Comparison of ENCODE assay signal across 8 cellular contexts in genomic region chr7:105015631-105015965, GRCh38. TPM values are rescaled to one million over a fixed set of nuclear protein-coding genes. Genes with fewer than 3 reads are reported as not detected.
DNase-seq lines count a peak whose midpoint lies in the region; ATAC-seq, FAIRE-seq and TF ChIP-seq lines count a peak whose summit lies in the region.

No MANE protein-coding gene starts in this region.

- POLR2A ChIA-PET in GM12878 (lab: Charles Lee) = interaction anchor here (0.5 to 5.7 kb wide), 12 partner anchors 9 to 131 kb away, joined by 3 to 78 read pairs (median 4); no protein-coding TSS in a partner anchor

- H3K4me1 ChIP-seq in GM12878 (ENCODE audit: control insufficient read depth, insufficient read depth, low read length) = no peaks in the 10 kb centered on the region
- peaks cover 26% of the 10 kb centered on the region for H3K4me1 ChIP-seq in keratinocyte (ENCODE audit: control insufficient read depth, extremely low read depth, insufficient read depth, low read length)

- no peaks in the 10 kb centered on the region for H3K9me3 ChIP-seq in GM12878 (replicated peaks; ENCODE audit: control insufficient read depth, insufficient read depth, low read length)
- no peaks in the 10 kb centered on the region for H3K9me3 ChIP-seq in keratinocyte (ENCODE audit: control insufficient read depth, low read depth, low read length)

- WGBS in GM12878 (ENCODE audit: insufficient coverage, insufficient replicate concordance, low lambda C conversion rate, missing lambda C conversion rate) = 0% methylated on average over 6 of the region's 6 CpGs

- H3K9ac ChIP-seq in GM12878 (ENCODE audit: control insufficient read depth, insufficient read depth, low read length) (peak overlapping the region; percentile 100), keratinocyte (ENCODE audit: control insufficient read depth, extremely low read depth, insufficient read depth, low read length) (peak overlapping the region; percentile 100)

- SMC1A ChIA-PET in GM12878 (lab: Charles Lee; ENCODE audit: uncharacterized antibody, unreplicated experiment) = interaction anchor here (0.7 to 5.7 kb wide), 13 partner anchors 8 to 87 kb away, joined by 3 to 87 read pairs (median 4); no protein-coding TSS in a partner anchor

- no peak for TF ChIP-seq CTCF in GM12878 (IDR thresholded peaks at IDR 0.05 in 2 of 3, conservative IDR thresholded peaks at IDR 0.05 in 1 of 3; ENCODE audit: control insufficient read depth in 2 of 3, extremely low read depth in 1 of 3, insufficient read depth in 1 of 3, low read depth in 3 of 3, low read length in 3 of 3)
- TF ChIP-seq CTCF in keratinocyte (optimal IDR thresholded peaks at IDR 0.05 in 1 of 3, IDR thresholded peaks at IDR 0.05 in 1 of 3, conservative IDR thresholded peaks at IDR 0.05 in 1 of 3; ENCODE audit: extremely low read depth in 1 of 3, insufficient read depth in 2 of 3, low read length in 3 of 3) = no peak

- TF ChIP-seq POLR2A in GM12878 (IDR thresholded peaks at IDR 0.05; ENCODE audit: low read depth, low read length) = no peak

- H2AFZ ChIP-seq in GM12878 (ENCODE audit: control insufficient read depth, low read depth, low read length) = no peak overlapping the region
- no peak overlapping the region for H2AFZ ChIP-seq in keratinocyte (ENCODE audit: control insufficient read depth, low read length)

- CTCF ChIA-PET in GM12878 (lab: Yijun Ruan, JAX) = interaction anchor here (1.2 to 5.8 kb wide), 4 partner anchors 10 to 133 kb away, joined by 3 to 66 read pairs (median 6); no protein-coding TSS in a partner anchor

- in situ Hi-C loops in GM12878 (cut with MboI) = loop anchor here (25.0 kb wide), 1 partner anchor 1272 kb away; the partner anchor contains the start of gene NAMPT

- H4K20me1 ChIP-seq in GM12878 (ENCODE audit: control insufficient read depth, insufficient read depth) = peaks cover 3% of the 10 kb centered on the region; the same call in 1 of the 2 replicates
- H4K20me1 ChIP-seq in keratinocyte (ENCODE audit: control insufficient read depth, extremely low read depth, insufficient read depth, low read length) = peaks cover 2% of the 10 kb centered on the region

- TF ChIP-seq EP300 in GM12878 (IDR thresholded peaks at IDR 0.05; ENCODE audit: borderline replicate concordance in 1 of 2, control insufficient read depth in 1 of 2, low read depth in 2 of 2, low read length in 2 of 2) = no peak

- H3K27ac ChIP-seq in GM12878 (ENCODE audit: control insufficient read depth, insufficient read depth) = peak overlapping the region; percentile 100
- H3K27ac ChIP-seq in keratinocyte (ENCODE audit: control insufficient read depth, insufficient read depth, low read length) = peak overlapping the region; percentile 100

- ATAC-seq in GM12878 = no peak
- ATAC-seq in stimulated activated naive CD8-positive, alpha-beta T cell treated with anti-CD3 and anti-CD28 coated beads, Interleukin-15, Interleukin-2, amounts not matched to agents 100 U/mL and 50 U/mL, for 24 hours = no peak
- ATAC-seq in HG02759 (IDR thresholded peaks at IDR 0.05; ENCODE audit: unreplicated experiment) = no peak

- H3K4me2 ChIP-seq in GM12878 (ENCODE audit: control insufficient read depth, insufficient read depth) = peak overlapping the region; percentile 76; the same call in 1 of the 2 replicates
- peak overlapping the region; percentile 87 for H3K4me2 ChIP-seq in keratinocyte (ENCODE audit: control insufficient read depth, extremely low read depth, insufficient read depth, low read depth, low read length)

- intact Hi-C loops in GM12878 (cut with micrococcal nuclease; ENCODE audit: unreplicated experiment) = loop anchor here (10.0 kb wide), 1 partner anchor 1269 kb away; the partner anchor contains the start of gene NAMPT

- no peak for TF ChIP-seq RAD21 in GM12878 (IDR thresholded peaks at IDR 0.05; ENCODE audit: insufficient read depth, low read depth, low read length)

- dilution Hi-C loops in keratinocyte (cut with MboI; ENCODE audit: extremely low pct_ligation_motif_present, low sequenced_read_pairs) = no loop called here

- H3K9me1 ChIP-seq in keratinocyte (ENCODE audit: control insufficient read depth, extremely low read depth, insufficient read depth, low read length) = no peaks in the 10 kb centered on the region

- H3K4me3 ChIP-seq in GM12878 = peak overlapping the region; percentile 100
- peak overlapping the region; percentile 94 to 100 (median 100) for H3K4me3 ChIP-seq in keratinocyte (ENCODE audit: control insufficient read depth in 2 of 3, extremely low read depth in 1 of 3, insufficient read depth in 2 of 3, low read depth in 1 of 3, low read length in 3 of 3)

- peak; percentile 40 for DNase-seq in stimulated activated CD4-positive, alpha-beta T cell treated with anti-CD3 and anti-CD28 coated beads, Interleukin-4, amount 100 ng/mL, for 24 hours
- DNase-seq in stimulated activated CD4-positive, alpha-beta T cell treated with anti-CD3 and anti-CD28 coated beads, Interleukin-12 subunit alpha, Interleukin-12 subunit beta, amount 100 ng/mL, for 4 hours = no peak
- DNase-seq in NCI-H69 (lab: John Stamatoyannopoulos, UW) = peak; percentile 83
- no peak for DNase-seq in GM12878 (ENCODE audit: low read depth, low spot score)
- no peak for DNase-seq in keratinocyte (ENCODE audit: low read depth, low spot score)
- DNase-seq in stimulated activated naive CD8-positive, alpha-beta T cell treated with anti-CD3 and anti-CD28 coated beads, Interleukin-15, Interleukin-2, amounts not matched to agents 100 U/mL and 50 U/mL, for 24 hours = peak; percentile 32
- no peak for DNase-seq in islet precursor cell

- H3K27me3 ChIP-seq in GM12878 (replicated peaks in 1 of 2; ENCODE audit: control insufficient read depth in 2 of 2, insufficient read depth in 2 of 2, low read length in 1 of 2) (no peaks in the 10 kb centered on the region), keratinocyte (ENCODE audit: control insufficient read depth, extremely low read depth, insufficient read depth, low read length) (no peaks in the 10 kb centered on the region)

- FAIRE-seq in GM12878 (lab: Jason Lieb, UNC) (no peak), keratinocyte (lab: Jason Lieb, UNC) (no peak)

- RAD21 ChIA-PET in GM12878 (lab: Charles Lee; ENCODE audit: unreplicated experiment) = interaction anchor here (0.7 to 4.4 kb wide), 7 partner anchors 11 to 1188 kb away, joined by 3 to 81 read pairs (median 8); no protein-coding TSS in a partner anchor

- H3K79me2 ChIP-seq in GM12878 (ENCODE audit: control insufficient read depth, insufficient read depth, low read length) = peaks cover 97% of the 10 kb centered on the region
- H3K79me2 ChIP-seq in keratinocyte (ENCODE audit: control insufficient read depth, insufficient read depth, low read length) = peaks cover 90% of the 10 kb centered on the region

- no TSS peak for BruUV-seq in GM12878 (replicated peaks; lab: Mats Ljungman, UMichigan)

- no peaks in the 10 kb centered on the region for H3K36me3 ChIP-seq in GM12878 (ENCODE audit: control insufficient read depth in 2 of 2, insufficient read depth in 2 of 2, low read length in 1 of 2)
- H3K36me3 ChIP-seq in keratinocyte (ENCODE audit: control insufficient read depth in 2 of 2, extremely low read depth in 1 of 2, insufficient read depth in 2 of 2, low read length in 2 of 2) = no peaks in the 10 kb centered on the region

TF ChIP-seq in GM12878, 131 proteins besides CTCF, POLR2A, EP300 and RAD21 (continues in another document):
- TF ChIP-seq IRF4 (IDR thresholded peaks at IDR 0.05; ENCODE audit: low read depth, low read length) = no peak
- TF ChIP-seq NFXL1 (IDR thresholded peaks at IDR 0.05; ENCODE audit: borderline replicate concordance) = no peak
- 0 out of 2 replicates have a peak, but pooled peaks have one; percentile 56 for TF ChIP-seq SIN3A (IDR thresholded peaks at IDR 0.05; ENCODE audit: low read depth, low read length)
- TF ChIP-seq FOS (IDR thresholded peaks at IDR 0.05; ENCODE audit: borderline replicate concordance, extremely low read depth, insufficient read length) = no peak
- TF ChIP-seq TBL1XR1 (IDR thresholded peaks at IDR 0.05; ENCODE audit: low read depth, low read length) = 0 out of 2 replicates have a peak, but pooled peaks have one; percentile 20
- no peak for TF ChIP-seq YBX1 (IDR thresholded peaks at IDR 0.05)
- no peak for TF ChIP-seq IRF3 (IDR thresholded peaks at IDR 0.05)

RNA-seq across cellular contexts. Expression of gene KMT2E, which starts 1.6 kb away (rescaled TPM):
- total RNA-seq in GM12878 (2013; cell fraction: nucleolus; rRNA removed) = 543 and 556 TPM in 2 replicates
- total RNA-seq in GM12878 (2014; rRNA removed) (34.1 and 39.9 TPM in 2 replicates), GM12878 (2014; rRNA removed; fragmentation: Illumina TruSeq; extraction: Trizol) (34.4 and 36.9 TPM in 2 replicates), GM12878 (2021) (48.1 and 52.7 TPM in 2 replicates)
- polyA plus RNA-seq in GM12878 (2011; ENCODE audit: low read depth) = 31.8 TPM
- polyA plus RNA-seq in GM12878 (2011; rRNA removed) (15.1 and 15.6 TPM in 2 replicates), GM12878 (2014; fragmentation: Illumina TruSeq; extraction: Trizol) (34.1 and 48.6 TPM in 2 replicates), GM12878 (2014; fragmentation: Nextera tagmentation; extraction: Ambion mirVana) (10 to 100 TPM; 13.2 to 16.0 TPM), GM12878 (2014; rRNA removed) (15.5 and 18.7 TPM in 2 replicates), GM12878 (2016; fragmentation: Nextera tagmentation; extraction: Ambion mirVana) (10 to 100 TPM; 66.2 to 68.1 TPM), keratinocyte (3.5 to 12.9 TPM (median 7.9 TPM) in 3 replicates)
- 12.7 and 30.2 TPM in 2 replicates for polyA plus RNA-seq in GM12878 (2011; cell fraction: cytosol; rRNA removed)
- 59.7 and 78.0 TPM in 2 replicates for polyA plus RNA-seq in GM12878 (2011; cell fraction: nucleus; rRNA removed)
- 37.8 and 37.9 TPM in 2 replicates for polyA plus RNA-seq in GM12878 (2012)
- polyA minus RNA-seq in GM12878 (2011; rRNA and poly(A)+ RNA removed) = 97.8 and 117 TPM in 2 replicates
- polyA minus RNA-seq in GM12878 (2011; cell fraction: cytosol; rRNA and poly(A)+ RNA removed) = 26.5 and 28.8 TPM in 2 replicates
- 140 and 180 TPM in 2 replicates for polyA minus RNA-seq in GM12878 (2011; cell fraction: nucleus; rRNA and poly(A)+ RNA removed)
- 78.4 TPM for polyA plus RNA-seq in keratinocyte (2011; ENCODE audit: low read depth)
- polyA plus RNA-seq in keratinocyte (2011; cell fraction: cytosol; rRNA removed) = 7.6 and 7.7 TPM in 2 replicates
- 31.9 and 35.6 TPM in 2 replicates for polyA plus RNA-seq in keratinocyte (2011; cell fraction: nucleus; rRNA removed)
- 21.5 and 27.1 TPM in 2 replicates for polyA plus RNA-seq in keratinocyte (2012; ENCODE audit: low replicate concordance)
- 36.9 to 48.3 TPM (median 41.4 TPM) in 3 replicates for polyA minus RNA-seq in keratinocyte
- polyA minus RNA-seq in keratinocyte (2011; cell fraction: cytosol; rRNA and poly(A)+ RNA removed) = 10.4 TPM
- 39.3 and 68.7 TPM in 2 replicates for polyA minus RNA-seq in keratinocyte (2011; cell fraction: nucleus; rRNA and poly(A)+ RNA removed)

Comparison
In these comparisons a context has a peak if more than half of its experiments do, and no peak if none do; other contexts are left out.
1. DNase-seq: peak in stimulated activated CD4-positive, alpha-beta T cell treated with anti-CD3 and anti-CD28 coated beads, Interleukin-4, amount 100 ng/mL, for 24 hours (single experiment), NCI-H69 (single experiment) and stimulated activated naive CD8-positive, alpha-beta T cell treated with anti-CD3 and anti-CD28 coated beads, Interleukin-15, Interleukin-2, amounts not matched to agents 100 U/mL and 50 U/mL, for 24 hours (single experiment); none in stimulated activated CD4-positive, alpha-beta T cell treated with anti-CD3 and anti-CD28 coated beads, Interleukin-12 subunit alpha, Interleukin-12 subunit beta, amount 100 ng/mL, for 4 hours (single experiment), GM12878 (single experiment), keratinocyte (single experiment) and islet precursor cell (single experiment).